1 cellular context compared by ENCODE assay signal in the genomic region with DNA sequence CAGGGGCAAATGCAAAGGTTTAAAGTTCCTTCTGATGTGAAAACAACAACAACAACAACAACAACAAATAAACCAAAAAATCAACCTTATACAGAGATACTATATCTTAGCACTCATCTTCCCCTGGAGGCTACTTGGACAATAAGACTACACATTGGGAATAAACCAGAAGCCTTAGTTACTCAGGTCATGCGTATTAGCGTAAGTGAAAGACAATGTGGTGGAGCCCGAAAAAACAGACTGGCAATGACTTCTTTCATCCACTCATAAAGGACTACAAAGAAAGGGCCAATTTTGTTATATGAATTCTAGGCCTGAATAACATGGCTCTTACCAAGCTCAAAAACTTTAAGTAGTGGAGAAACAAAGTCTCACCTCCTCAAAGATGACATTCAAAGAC.
TF ChIP-seq lines count a peak whose summit lies in the region.

No MANE protein-coding gene starts in this region.

TF ChIP-seq in K562, 482 proteins besides CTCF, POLR2A, EP300 and RAD21 (continued from another document):
- TF ChIP-seq ARID3A (IDR thresholded peaks at IDR 0.05; ENCODE audit: borderline replicate concordance, low read depth, low read length), result no peak
- TF ChIP-seq NCOA1 (IDR thresholded peaks at IDR 0.05; ENCODE audit: low read depth), result no peak
- TF ChIP-seq ELF1 (tag; IDR thresholded peaks at IDR 0.05), result no peak
